ENCODE assay signal across 23 cellular contexts in the genomic region with DNA sequence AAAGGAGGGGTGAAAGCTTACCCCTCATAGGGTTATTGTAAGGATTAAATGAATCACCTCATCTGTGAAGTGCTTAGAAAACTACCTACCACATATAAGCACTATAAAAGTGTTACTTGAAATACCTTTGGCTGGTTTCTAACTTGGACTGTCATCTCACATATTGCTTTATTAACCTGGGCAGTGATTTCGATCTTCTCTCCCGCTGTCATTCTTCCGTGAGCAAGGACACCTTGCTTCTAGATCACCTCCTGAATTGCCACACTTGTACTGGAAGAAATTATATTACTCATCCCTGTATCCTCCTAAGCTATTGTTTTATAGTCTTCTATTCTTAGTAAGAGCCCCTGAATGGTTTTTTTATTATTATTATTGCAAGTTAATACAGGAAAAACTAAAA. TPM values are rescaled to one million over a fixed set of nuclear protein-coding genes. Genes with fewer than 3 reads are reported as not detected.
DNase-seq lines count a peak whose midpoint lies in the region; ATAC-seq, FAIRE-seq and TF ChIP-seq lines count a peak whose summit lies in the region.
"Had no signal": no experiment of that assay in that cellular context is flagged by ENCODE, and none has a peak within 500 bp of the region (broad histone marks: within the 10 kb centered on the region; RNA-seq: fewer than 3 reads in every experiment).

No MANE protein-coding gene starts in this region.

- no peak overlapping the region for H3K27ac Mint-ChIP-seq in MCF 10A (ENCODE audit: low read depth, unreplicated experiment)
- no peak overlapping the region for H3K27ac Mint-ChIP-seq in activated T-helper 1 cell treated with anti-CD3 and anti-CD28 coated beads, Interleukin-12 subunit alpha, Interleukin-12 subunit beta, Interleukin-2, Interleukin-4 antibody, amounts not matched to agents 30 ng/mL and 10 ng/mL and 1 ng/mL, durations not matched to agents 14 hours and 24 hours and 36 hours
- H3K27ac Mint-ChIP-seq: B cell; CD4-positive, CD25-positive, alpha-beta regulatory T cell; CD8-positive, alpha-beta T cell; GM23338; H9 had no signal

- H3K9me3 ChIP-seq in breast epithelium (no peaks in the 10 kb centered on the region), mucosa of rectum (ENCODE audit: control insufficient read depth in 2 of 2, low read length in 2 of 2) (no peaks in the 10 kb centered on the region), kidney (ENCODE audit: control insufficient read depth in 1 of 2, low read length in 2 of 2) (no peaks in the 10 kb centered on the region)
- H3K9me3 ChIP-seq: BLaER1, Caco-2 had no signal

- no TSS peak for BruUV-seq in MCF 10A (replicated peaks; lab: Mats Ljungman, UMichigan)

- H3K4me1 ChIP-seq in breast epithelium: peaks cover 0 to 8% of the 10 kb centered on the region in 2 donors
- H3K4me1 ChIP-seq in mucosa of rectum (ENCODE audit: control insufficient read depth in 2 of 2, insufficient read depth in 2 of 2, low read length in 2 of 2): peaks cover 10 to 30% of the 10 kb centered on the region in 2 donors
- H3K4me1 ChIP-seq in kidney (ENCODE audit: control insufficient read depth in 1 of 2, insufficient read depth in 1 of 2, low read depth in 1 of 2, low read length in 2 of 2): peaks cover 4 to 15% of the 10 kb centered on the region in 2 donors
- H3K4me1 ChIP-seq: BLaER1, Caco-2 had no signal

- H3K36me3 ChIP-seq in breast epithelium (no peaks in the 10 kb centered on the region), mucosa of rectum (ENCODE audit: control insufficient read depth in 2 of 2, insufficient read depth in 2 of 2, low read length in 2 of 2) (no peaks in the 10 kb centered on the region), kidney (ENCODE audit: control insufficient read depth in 1 of 2, insufficient read depth in 2 of 2, low read length in 2 of 2) (no peaks in the 10 kb centered on the region)
- H3K36me3 ChIP-seq: BLaER1 had no signal

- H3K36me3 Mint-ChIP-seq in MCF 10A (ENCODE audit: insufficient read depth, unreplicated experiment): no peaks in the 10 kb centered on the region
- H3K36me3 Mint-ChIP-seq in activated T-helper 1 cell treated with anti-CD3 and anti-CD28 coated beads, Interleukin-12 subunit alpha, Interleukin-12 subunit beta, Interleukin-2, Interleukin-4 antibody, amounts not matched to agents 30 ng/mL and 10 ng/mL and 1 ng/mL, durations not matched to agents 14 hours and 24 hours and 36 hours (ENCODE audit: low read depth): no peaks in the 10 kb centered on the region
- H3K36me3 Mint-ChIP-seq: CD4-positive, CD25-positive, alpha-beta regulatory T cell; CD8-positive, alpha-beta T cell had no signal

- FAIRE-seq in kidney (lab: Jason Lieb, UNC): no peak
- FAIRE-seq: A204.1, G401.6, GM12892 had no signal

- ATAC-seq in left colon (peak; percentile 68), HG03520 (IDR thresholded peaks at IDR 0.05; ENCODE audit: unreplicated experiment) (no peak)
- no peak for ATAC-seq in stimulated activated naive CD8-positive, alpha-beta T cell treated with anti-CD3 and anti-CD28 coated beads, Interleukin-15, Interleukin-2, amounts not matched to agents 100 U/mL and 50 U/mL, for 24 hours
- ATAC-seq: CD8-positive, alpha-beta T cell; GM23338; HCT116 had no signal

- H3K4me1 Mint-ChIP-seq in MCF 10A (ENCODE audit: insufficient read depth, unreplicated experiment): peaks cover 16% of the 10 kb centered on the region
- H3K4me1 Mint-ChIP-seq in activated T-helper 1 cell treated with anti-CD3 and anti-CD28 coated beads, Interleukin-12 subunit alpha, Interleukin-12 subunit beta, Interleukin-2, Interleukin-4 antibody, amounts not matched to agents 30 ng/mL and 10 ng/mL and 1 ng/mL, durations not matched to agents 14 hours and 24 hours and 36 hours (ENCODE audit: low read depth): no peaks in the 10 kb centered on the region
- H3K4me1 Mint-ChIP-seq: B cell had no signal

- CTCF ChIA-PET in MCF 10A (lab: Yijun Ruan, JAX): interaction anchor here (0.8 kb wide), 1 partner anchor 25 kb away, joined by 3 read pairs; no protein-coding TSS in a partner anchor

- DNase-seq in MCF 10A (ENCODE audit: unreplicated experiment) (peak; percentile 19), breast epithelium (ENCODE audit: low spot score in 2 of 2) (no peak), left colon (peak in 1 of 2 donors; percentile 23), kidney (no peak)
- no peak for DNase-seq in activated T-helper 1 cell treated with anti-CD3 and anti-CD28 coated beads, Interleukin-12 subunit alpha, Interleukin-12 subunit beta, Interleukin-2, Interleukin-4 antibody, amounts not matched to agents 30 ng/mL and 10 ng/mL and 1 ng/mL, durations not matched to agents 14 hours and 24 hours and 36 hours (ENCODE audit: low spot score)
- no peak for DNase-seq in stimulated activated naive CD8-positive, alpha-beta T cell treated with anti-CD3 and anti-CD28 coated beads, Interleukin-15, Interleukin-2, amounts not matched to agents 100 U/mL and 50 U/mL, for 24 hours
- DNase-seq: Caco-2; CD4-positive, CD25-positive, alpha-beta regulatory T cell; CD8-positive, alpha-beta T cell; DMS153; DND-41; H9 had no signal

- H3K4me3 ChIP-seq in breast epithelium (no peak overlapping the region), mucosa of rectum (ENCODE audit: low read length in 2 of 2) (no peak overlapping the region), kidney (ENCODE audit: low read length in 2 of 2) (no peak overlapping the region)
- H3K4me3 ChIP-seq: BLaER1, GM23338 had no signal

- H3K4me3 Mint-ChIP-seq in MCF 10A (ENCODE audit: unreplicated experiment): no peak overlapping the region
- H3K4me3 Mint-ChIP-seq in activated T-helper 1 cell treated with anti-CD3 and anti-CD28 coated beads, Interleukin-12 subunit alpha, Interleukin-12 subunit beta, Interleukin-2, Interleukin-4 antibody, amounts not matched to agents 30 ng/mL and 10 ng/mL and 1 ng/mL, durations not matched to agents 14 hours and 24 hours and 36 hours: no peak overlapping the region
- H3K4me3 Mint-ChIP-seq: B cell; CD4-positive, CD25-positive, alpha-beta regulatory T cell; CD8-positive, alpha-beta T cell; GM23338; H9 had no signal

- intact Hi-C loops in MCF 10A (cut with micrococcal nuclease) (no loop called here), breast epithelium (cut with DNase I; ENCODE audit: low total_unique reads) (no loop called here), left colon (cut with DNase I, micrococcal nuclease) (no loop called here), kidney (cut with DNase I) (no loop called here)
- intact Hi-C loops in activated T-helper 1 cell treated with anti-CD3 and anti-CD28 coated beads, Interleukin-12 subunit alpha, Interleukin-12 subunit beta, Interleukin-2, Interleukin-4 antibody, amounts not matched to agents 30 ng/mL and 10 ng/mL and 1 ng/mL, durations not matched to agents 14 hours and 24 hours and 36 hours (cut with micrococcal nuclease): no loop called here

- H3K9ac ChIP-seq in mucosa of rectum (ENCODE audit: low read depth in 1 of 2, low read length in 2 of 2) (no peak overlapping the region), kidney (ENCODE audit: low read length in 2 of 2) (no peak overlapping the region)
- H3K9ac ChIP-seq: BLaER1 had no signal

- H3K27ac ChIP-seq in breast epithelium (no peak overlapping the region), mucosa of rectum (ENCODE audit: low read depth in 2 of 2, low read length in 2 of 2) (peak overlapping the region; percentile 31 to 45), kidney (ENCODE audit: low read depth in 2 of 2, low read length in 2 of 2) (no peak overlapping the region)
- H3K27ac ChIP-seq: 22Rv1, BLaER1, C4-2B had no signal

- H3K9me3 Mint-ChIP-seq in MCF 10A (ENCODE audit: unreplicated experiment): no peaks in the 10 kb centered on the region
- H3K9me3 Mint-ChIP-seq in activated T-helper 1 cell treated with anti-CD3 and anti-CD28 coated beads, Interleukin-12 subunit alpha, Interleukin-12 subunit beta, Interleukin-2, Interleukin-4 antibody, amounts not matched to agents 30 ng/mL and 10 ng/mL and 1 ng/mL, durations not matched to agents 14 hours and 24 hours and 36 hours: no peaks in the 10 kb centered on the region
- H3K9me3 Mint-ChIP-seq: CD8-positive, alpha-beta T cell had no signal

- POLR2A ChIA-PET in MCF 10A (lab: Yijun Ruan, JAX): interaction anchor here (0.8 kb wide), 1 partner anchor 19 kb away, joined by 3 read pairs; no protein-coding TSS in a partner anchor

- TF ChIP-seq POLR2A in breast epithelium (IDR thresholded peaks at IDR 0.05): no peak

- H3K27me3 Mint-ChIP-seq in MCF 10A (ENCODE audit: insufficient read depth, unreplicated experiment): no peaks in the 10 kb centered on the region
- peaks cover 2% of the 10 kb centered on the region for H3K27me3 Mint-ChIP-seq in activated T-helper 1 cell treated with anti-CD3 and anti-CD28 coated beads, Interleukin-12 subunit alpha, Interleukin-12 subunit beta, Interleukin-2, Interleukin-4 antibody, amounts not matched to agents 30 ng/mL and 10 ng/mL and 1 ng/mL, durations not matched to agents 14 hours and 24 hours and 36 hours (ENCODE audit: insufficient read depth)

- H3K27me3 ChIP-seq in breast epithelium (no peaks in the 10 kb centered on the region), mucosa of rectum (ENCODE audit: control insufficient read depth in 2 of 2, insufficient read depth in 2 of 2, low read length in 2 of 2) (no peaks in the 10 kb centered on the region)
- H3K27me3 ChIP-seq: BLaER1 had no signal

- TF ChIP-seq CTCF in MCF 10A (IDR thresholded peaks at IDR 0.05; ENCODE audit: unreplicated experiment) (no peak), breast epithelium (IDR thresholded peaks at IDR 0.05) (no peak), kidney (IDR thresholded peaks at IDR 0.05; ENCODE audit: borderline replicate concordance, extremely low read depth, insufficient read depth) (no peak)

RNA-seq across cellular contexts. Expression of a gene that starts 34.0 kb away (rescaled TPM):
- total RNA-seq in MCF 10A (2022) (7.1 and 11.1 TPM in 2 replicates), breast epithelium (100 to 1,000 TPM in 2 of 3 donors, 10 to 100 TPM in 1; 38.1 to 206 (median 103) TPM), left colon (10 to 100 TPM; 49.8 to 52.2 TPM), kidney (38.5 TPM)
- total RNA-seq in activated T-helper 1 cell treated with anti-CD3 and anti-CD28 coated beads, Interleukin-12 subunit alpha, Interleukin-12 subunit beta, Interleukin-2, Interleukin-4 antibody, amounts not matched to agents 30 ng/mL and 10 ng/mL and 1 ng/mL, durations not matched to agents 14 hours and 24 hours and 36 hours: 8.3 and 9.5 TPM in 2 replicates
- 18.4 TPM for polyA plus RNA-seq in kidney (ENCODE audit: insufficient read depth, low read depth, low replicate concordance)

Comparison
In these comparisons a context has a peak if more than half of its experiments do, and no peak if none do; other contexts are left out.
1. H3K27ac ChIP-seq: peak in mucosa of rectum (2 of 2); none in breast epithelium (0 of 2) and kidney (0 of 2).